Comparison of ENCODE assay signal across 1 cellular context in the genomic region with DNA sequence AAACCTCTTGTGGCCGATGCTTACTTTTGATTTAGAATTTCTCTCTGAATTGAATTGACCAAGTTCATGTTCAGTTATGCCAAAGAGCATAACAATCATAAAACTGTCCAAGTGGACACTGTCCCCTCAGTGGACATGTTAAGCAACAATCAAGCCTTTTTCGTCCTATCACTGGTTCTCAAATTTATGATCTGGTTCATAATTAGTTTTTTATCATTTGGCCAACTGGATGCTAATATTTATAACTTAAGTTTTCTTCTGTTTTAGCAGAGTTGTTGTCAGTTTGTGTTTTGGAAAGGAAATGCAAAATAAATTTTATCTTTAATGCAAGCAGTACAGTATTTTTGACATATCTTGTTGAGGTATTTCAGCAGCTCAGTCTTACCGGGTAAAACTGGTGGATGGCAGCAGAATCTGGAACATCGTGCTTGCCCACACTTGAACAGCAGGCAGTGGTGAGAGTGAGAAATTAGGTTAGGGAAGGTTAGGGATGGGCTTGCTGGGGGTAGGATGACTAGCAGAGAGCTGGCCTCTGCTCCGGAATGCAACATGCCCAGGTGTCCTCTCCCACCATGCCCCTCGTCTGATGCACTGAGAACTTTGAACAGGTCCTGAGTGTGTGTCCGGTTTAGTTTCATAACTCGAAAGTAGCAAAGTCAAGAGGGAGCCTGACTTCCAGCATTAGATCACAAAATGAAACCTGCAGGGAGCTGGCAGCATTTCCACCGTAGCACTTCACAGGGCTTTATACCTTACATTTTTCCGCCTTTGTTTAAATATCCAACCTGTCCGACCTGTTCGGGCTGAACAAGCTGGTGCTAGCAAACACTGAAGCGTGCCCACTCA.
A peak's percentile ranks its signal among the peaks of the same experiment; 100 is the strongest.
TF ChIP-seq lines count a peak whose summit lies in the region.

No MANE protein-coding gene starts in this region.

TF ChIP-seq in K562, 482 proteins besides CTCF, POLR2A, EP300 and RAD21 (continued from another document and continues in another):
- TF ChIP-seq, protein P1, sequence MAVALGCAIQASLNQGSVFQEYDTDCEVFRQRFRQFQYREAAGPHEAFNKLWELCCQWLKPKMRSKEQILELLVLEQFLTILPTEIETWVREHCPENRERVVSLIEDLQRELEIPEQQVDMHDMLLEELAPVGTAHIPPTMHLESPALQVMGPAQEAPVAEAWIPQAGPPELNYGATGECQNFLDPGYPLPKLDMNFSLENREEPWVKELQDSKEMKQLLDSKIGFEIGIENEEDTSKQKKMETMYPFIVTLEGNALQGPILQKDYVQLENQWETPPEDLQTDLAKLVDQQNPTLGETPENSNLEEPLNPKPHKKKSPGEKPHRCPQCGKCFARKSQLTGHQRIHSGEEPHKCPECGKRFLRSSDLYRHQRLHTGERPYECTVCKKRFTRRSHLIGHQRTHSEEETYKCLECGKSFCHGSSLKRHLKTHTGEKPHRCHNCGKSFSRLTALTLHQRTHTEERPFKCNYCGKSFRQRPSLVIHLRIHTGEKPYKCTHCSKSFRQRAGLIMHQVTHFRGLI (CRISPR knock-in tag; IDR thresholded peaks at IDR 0.05), result no peak
- TF ChIP-seq NCOA2 (IDR thresholded peaks at IDR 0.05; ENCODE audit: partially characterized antibody in 2 of 2) (no peak), POLR2G (IDR thresholded peaks at IDR 0.05; ENCODE audit: low read depth, low read length) (0 out of 2 replicates have a peak, but pooled peaks have one; percentile 33), KAT2B (IDR thresholded peaks at IDR 0.05; ENCODE audit: low read depth, low read length) (no peak), EWSR1 (IDR thresholded peaks at IDR 0.05; ENCODE audit: borderline replicate concordance, low read depth, partially characterized antibody) (no peak), TGIF2 (CRISPR knock-in tag; IDR thresholded peaks at IDR 0.05) (no peak), GTF2E2 (tag; IDR thresholded peaks at IDR 0.05) (peak; percentile 88), IRF2 (CRISPR knock-in tag; IDR thresholded peaks at IDR 0.05) (no peak), ZBTB1 (CRISPR knock-in tag; IDR thresholded peaks at IDR 0.05; ENCODE audit: borderline replicate concordance, low read depth) (no peak), ESRRA (IDR thresholded peaks at IDR 0.05; ENCODE audit: borderline replicate concordance, low read depth) (no peak; the same call in 1 of the 2 replicates), ZSCAN32 (CRISPR knock-in tag; IDR thresholded peaks at IDR 0.05) (no peak), TAF1 (IDR thresholded peaks at IDR 0.05; ENCODE audit: control insufficient read depth, extremely low read depth, insufficient read depth, low read length, severe bottlenecking) (peak; percentile 22), TEAD4 (IDR thresholded peaks at IDR 0.05; ENCODE audit: low read length) (peak; percentile 52), TEAD4 (CRISPR knock-in tag; IDR thresholded peaks at IDR 0.05; ENCODE audit: borderline replicate concordance) (no peak), CREB1 (IDR thresholded peaks at IDR 0.05) (no peak), CREB1 (CRISPR knock-in tag; IDR thresholded peaks at IDR 0.05) (no peak), ARID1B (IDR thresholded peaks at IDR 0.05) (peak; percentile 6; the same call in 1 of the 2 replicates), PHF8 (IDR thresholded peaks at IDR 0.05; ENCODE audit: borderline replicate concordance, low read length) (no peak), BRD9 (IDR thresholded peaks at IDR 0.05; ENCODE audit: low read depth, partially characterized antibody) (peak; percentile 45), ZKSCAN3 (CRISPR knock-in tag; IDR thresholded peaks at IDR 0.05) (no peak), BRF1 (IDR thresholded peaks at IDR 0.05; ENCODE audit: borderline replicate concordance, extremely low read depth, insufficient read length) (no peak), HEY1 (CRISPR knock-in tag; IDR thresholded peaks at IDR 0.05; ENCODE audit: borderline replicate concordance) (no peak), ZNF140 (CRISPR knock-in tag; IDR thresholded peaks at IDR 0.05) (no peak), MBD2 (IDR thresholded peaks at IDR 0.05; ENCODE audit: borderline replicate concordance, low read depth) (no peak), HNRNPUL1 (IDR thresholded peaks at IDR 0.05; ENCODE audit: low read length) (no peak), ZNF507 (tag; conservative IDR thresholded peaks at IDR 0.05) (no peak), NELFE (IDR thresholded peaks at IDR 0.05; ENCODE audit: insufficient read depth, insufficient read length) (no peak), RBM15 (IDR thresholded peaks at IDR 0.05; ENCODE audit: insufficient read depth, low read length) (no peak), BCL6 (CRISPR knock-in tag; IDR thresholded peaks at IDR 0.05) (no peak), KLF13 (tag; IDR thresholded peaks at IDR 0.05; ENCODE audit: borderline replicate concordance, low read depth) (no peak), GATAD2B (IDR thresholded peaks at IDR 0.05; ENCODE audit: borderline replicate concordance) (no peak), MYBL2 (IDR thresholded peaks at IDR 0.05; ENCODE audit: low read depth) (0 out of 2 replicates have a peak, but pooled peaks have one; percentile 15), MYBL2 (CRISPR knock-in tag; IDR thresholded peaks at IDR 0.05; ENCODE audit: borderline replicate concordance) (no peak), MTA2 (IDR thresholded peaks at IDR 0.05; ENCODE audit: low read depth) (no peak), ZEB2 (IDR thresholded peaks at IDR 0.05) (0 out of 2 replicates have a peak, but pooled peaks have one; percentile 21), NBN (IDR thresholded peaks at IDR 0.05; ENCODE audit: low read depth) (0 out of 2 replicates have a peak, but pooled peaks have one; percentile 30), ZC3H8 (IDR thresholded peaks at IDR 0.05) (no peak), ZNF12 (CRISPR knock-in tag; IDR thresholded peaks at IDR 0.05) (no peak), RBM39 (optimal IDR thresholded peaks at IDR 0.05; ENCODE audit: low read depth, low read length) (no peak), ELF2 (CRISPR knock-in tag; IDR thresholded peaks at IDR 0.05) (no peak), SRSF1 (IDR thresholded peaks at IDR 0.05; ENCODE audit: low read depth, low read length) (no peak), ZNF589 (CRISPR knock-in tag; IDR thresholded peaks at IDR 0.05; ENCODE audit: low read depth) (no peak), POLR2B (IDR thresholded peaks at IDR 0.05; ENCODE audit: low read depth, partially characterized antibody) (no peak), SRSF9 (IDR thresholded peaks at IDR 0.05; ENCODE audit: borderline replicate concordance, low read depth, low read length) (no peak), ZNF224 (CRISPR knock-in tag; IDR thresholded peaks at IDR 0.05) (no peak), ZNF124 (CRISPR knock-in tag; IDR thresholded peaks at IDR 0.05) (no peak), ZNF561 (CRISPR knock-in tag; conservative IDR thresholded peaks at IDR 0.05) (no peak), PTTG1 (tag; IDR thresholded peaks at IDR 0.05; ENCODE audit: low read depth) (no peak), ZNF274 (IDR thresholded peaks at IDR 0.05; ENCODE audit: borderline replicate concordance, low read depth, low read length) (no peak), RFX1 (IDR thresholded peaks at IDR 0.05) (no peak), MAZ (CRISPR knock-in tag; conservative IDR thresholded peaks at IDR 0.05 in 1 of 2, IDR thresholded peaks at IDR 0.05 in 1 of 2) (peak in 1 of 2 experiments; percentile 16; a peak in 1 of 4 replicates), NCOR1 (IDR thresholded peaks at IDR 0.05) (0 out of 2 replicates have a peak, but pooled peaks have one; percentile 8), HDAC6 (IDR thresholded peaks at IDR 0.05; ENCODE audit: low read depth, low read length) (no peak)
- TF ChIP-seq, protein P2, sequence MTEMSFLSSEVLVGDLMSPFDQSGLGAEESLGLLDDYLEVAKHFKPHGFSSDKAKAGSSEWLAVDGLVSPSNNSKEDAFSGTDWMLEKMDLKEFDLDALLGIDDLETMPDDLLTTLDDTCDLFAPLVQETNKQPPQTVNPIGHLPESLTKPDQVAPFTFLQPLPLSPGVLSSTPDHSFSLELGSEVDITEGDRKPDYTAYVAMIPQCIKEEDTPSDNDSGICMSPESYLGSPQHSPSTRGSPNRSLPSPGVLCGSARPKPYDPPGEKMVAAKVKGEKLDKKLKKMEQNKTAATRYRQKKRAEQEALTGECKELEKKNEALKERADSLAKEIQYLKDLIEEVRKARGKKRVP (CRISPR knock-in tag; IDR thresholded peaks at IDR 0.05), result no peak
- TF ChIP-seq, protein P3, sequence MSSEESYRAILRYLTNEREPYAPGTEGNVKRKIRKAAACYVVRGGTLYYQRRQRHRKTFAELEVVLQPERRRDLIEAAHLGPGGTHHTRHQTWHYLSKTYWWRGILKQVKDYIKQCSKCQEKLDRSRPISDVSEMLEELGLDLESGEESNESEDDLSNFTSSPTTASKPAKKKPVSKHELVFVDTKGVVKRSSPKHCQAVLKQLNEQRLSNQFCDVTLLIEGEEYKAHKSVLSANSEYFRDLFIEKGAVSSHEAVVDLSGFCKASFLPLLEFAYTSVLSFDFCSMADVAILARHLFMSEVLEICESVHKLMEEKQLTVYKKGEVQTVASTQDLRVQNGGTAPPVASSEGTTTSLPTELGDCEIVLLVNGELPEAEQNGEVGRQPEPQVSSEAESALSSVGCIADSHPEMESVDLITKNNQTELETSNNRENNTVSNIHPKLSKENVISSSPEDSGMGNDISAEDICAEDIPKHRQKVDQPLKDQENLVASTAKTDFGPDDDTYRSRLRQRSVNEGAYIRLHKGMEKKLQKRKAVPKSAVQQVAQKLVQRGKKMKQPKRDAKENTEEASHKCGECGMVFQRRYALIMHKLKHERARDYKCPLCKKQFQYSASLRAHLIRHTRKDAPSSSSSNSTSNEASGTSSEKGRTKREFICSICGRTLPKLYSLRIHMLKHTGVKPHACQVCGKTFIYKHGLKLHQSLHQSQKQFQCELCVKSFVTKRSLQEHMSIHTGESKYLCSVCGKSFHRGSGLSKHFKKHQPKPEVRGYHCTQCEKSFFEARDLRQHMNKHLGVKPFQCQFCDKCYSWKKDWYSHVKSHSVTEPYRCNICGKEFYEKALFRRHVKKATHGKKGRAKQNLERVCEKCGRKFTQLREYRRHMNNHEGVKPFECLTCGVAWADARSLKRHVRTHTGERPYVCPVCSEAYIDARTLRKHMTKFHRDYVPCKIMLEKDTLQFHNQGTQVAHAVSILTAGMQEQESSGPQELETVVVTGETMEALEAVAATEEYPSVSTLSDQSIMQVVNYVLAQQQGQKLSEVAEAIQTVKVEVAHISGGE (CRISPR knock-in tag; IDR thresholded peaks at IDR 0.05), result 0 out of 6 replicates have a peak, but pooled peaks of 1 of the 3 experiments have one; percentile 8
- TF ChIP-seq, protein P4, sequence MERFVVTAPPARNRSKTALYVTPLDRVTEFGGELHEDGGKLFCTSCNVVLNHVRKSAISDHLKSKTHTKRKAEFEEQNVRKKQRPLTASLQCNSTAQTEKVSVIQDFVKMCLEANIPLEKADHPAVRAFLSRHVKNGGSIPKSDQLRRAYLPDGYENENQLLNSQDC (CRISPR knock-in tag; IDR thresholded peaks at IDR 0.05), result no peak
- TF ChIP-seq, protein P5, sequence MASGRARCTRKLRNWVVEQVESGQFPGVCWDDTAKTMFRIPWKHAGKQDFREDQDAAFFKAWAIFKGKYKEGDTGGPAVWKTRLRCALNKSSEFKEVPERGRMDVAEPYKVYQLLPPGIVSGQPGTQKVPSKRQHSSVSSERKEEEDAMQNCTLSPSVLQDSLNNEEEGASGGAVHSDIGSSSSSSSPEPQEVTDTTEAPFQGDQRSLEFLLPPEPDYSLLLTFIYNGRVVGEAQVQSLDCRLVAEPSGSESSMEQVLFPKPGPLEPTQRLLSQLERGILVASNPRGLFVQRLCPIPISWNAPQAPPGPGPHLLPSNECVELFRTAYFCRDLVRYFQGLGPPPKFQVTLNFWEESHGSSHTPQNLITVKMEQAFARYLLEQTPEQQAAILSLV (tag; IDR thresholded peaks at IDR 0.05), result no peak
- TF ChIP-seq, protein P6, sequence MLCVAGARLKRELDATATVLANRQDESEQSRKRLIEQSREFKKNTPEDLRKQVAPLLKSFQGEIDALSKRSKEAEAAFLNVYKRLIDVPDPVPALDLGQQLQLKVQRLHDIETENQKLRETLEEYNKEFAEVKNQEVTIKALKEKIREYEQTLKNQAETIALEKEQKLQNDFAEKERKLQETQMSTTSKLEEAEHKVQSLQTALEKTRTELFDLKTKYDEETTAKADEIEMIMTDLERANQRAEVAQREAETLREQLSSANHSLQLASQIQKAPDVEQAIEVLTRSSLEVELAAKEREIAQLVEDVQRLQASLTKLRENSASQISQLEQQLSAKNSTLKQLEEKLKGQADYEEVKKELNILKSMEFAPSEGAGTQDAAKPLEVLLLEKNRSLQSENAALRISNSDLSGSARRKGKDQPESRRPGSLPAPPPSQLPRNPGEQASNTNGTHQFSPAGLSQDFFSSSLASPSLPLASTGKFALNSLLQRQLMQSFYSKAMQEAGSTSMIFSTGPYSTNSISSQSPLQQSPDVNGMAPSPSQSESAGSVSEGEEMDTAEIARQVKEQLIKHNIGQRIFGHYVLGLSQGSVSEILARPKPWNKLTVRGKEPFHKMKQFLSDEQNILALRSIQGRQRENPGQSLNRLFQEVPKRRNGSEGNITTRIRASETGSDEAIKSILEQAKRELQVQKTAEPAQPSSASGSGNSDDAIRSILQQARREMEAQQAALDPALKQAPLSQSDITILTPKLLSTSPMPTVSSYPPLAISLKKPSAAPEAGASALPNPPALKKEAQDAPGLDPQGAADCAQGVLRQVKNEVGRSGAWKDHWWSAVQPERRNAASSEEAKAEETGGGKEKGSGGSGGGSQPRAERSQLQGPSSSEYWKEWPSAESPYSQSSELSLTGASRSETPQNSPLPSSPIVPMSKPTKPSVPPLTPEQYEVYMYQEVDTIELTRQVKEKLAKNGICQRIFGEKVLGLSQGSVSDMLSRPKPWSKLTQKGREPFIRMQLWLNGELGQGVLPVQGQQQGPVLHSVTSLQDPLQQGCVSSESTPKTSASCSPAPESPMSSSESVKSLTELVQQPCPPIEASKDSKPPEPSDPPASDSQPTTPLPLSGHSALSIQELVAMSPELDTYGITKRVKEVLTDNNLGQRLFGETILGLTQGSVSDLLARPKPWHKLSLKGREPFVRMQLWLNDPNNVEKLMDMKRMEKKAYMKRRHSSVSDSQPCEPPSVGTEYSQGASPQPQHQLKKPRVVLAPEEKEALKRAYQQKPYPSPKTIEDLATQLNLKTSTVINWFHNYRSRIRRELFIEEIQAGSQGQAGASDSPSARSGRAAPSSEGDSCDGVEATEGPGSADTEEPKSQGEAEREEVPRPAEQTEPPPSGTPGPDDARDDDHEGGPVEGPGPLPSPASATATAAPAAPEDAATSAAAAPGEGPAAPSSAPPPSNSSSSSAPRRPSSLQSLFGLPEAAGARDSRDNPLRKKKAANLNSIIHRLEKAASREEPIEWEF (CRISPR knock-in tag; IDR thresholded peaks at IDR 0.05), result 0 out of 2 replicates have a peak, but pooled peaks have one; percentile 70
- TF ChIP-seq, protein P7, sequence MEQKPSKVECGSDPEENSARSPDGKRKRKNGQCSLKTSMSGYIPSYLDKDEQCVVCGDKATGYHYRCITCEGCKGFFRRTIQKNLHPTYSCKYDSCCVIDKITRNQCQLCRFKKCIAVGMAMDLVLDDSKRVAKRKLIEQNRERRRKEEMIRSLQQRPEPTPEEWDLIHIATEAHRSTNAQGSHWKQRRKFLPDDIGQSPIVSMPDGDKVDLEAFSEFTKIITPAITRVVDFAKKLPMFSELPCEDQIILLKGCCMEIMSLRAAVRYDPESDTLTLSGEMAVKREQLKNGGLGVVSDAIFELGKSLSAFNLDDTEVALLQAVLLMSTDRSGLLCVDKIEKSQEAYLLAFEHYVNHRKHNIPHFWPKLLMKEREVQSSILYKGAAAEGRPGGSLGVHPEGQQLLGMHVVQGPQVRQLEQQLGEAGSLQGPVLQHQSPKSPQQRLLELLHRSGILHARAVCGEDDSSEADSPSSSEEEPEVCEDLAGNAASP (IDR thresholded peaks at IDR 0.05), result no peak
